In genomic region chr2:218284106-218284811, GRCh38 we compare ENCODE assay signal across 8 cellular contexts. TPM values are rescaled to one million over a fixed set of nuclear protein-coding genes. Genes with fewer than 3 reads are reported as not detected.
DNase-seq lines count a peak whose midpoint lies in the region; ATAC-seq lines count a peak whose summit lies in the region.

No MANE protein-coding gene starts in this region.

- H3K36me3 Mint-ChIP-seq in activated naive CD4-positive, alpha-beta T cell treated with anti-CD3 and anti-CD28 coated beads for 36 hours (ENCODE audit: low read depth): peaks cover 17% of the 10 kb centered on the region
- peaks cover 0 to 19% (median 3%) of the 10 kb centered on the region in 3 donors for H3K36me3 Mint-ChIP-seq in immature natural killer cell

- peak; percentile 6 for DNase-seq in 8988T
- peak; percentile 43 for DNase-seq in NCI-H226
- DNase-seq in activated naive CD4-positive, alpha-beta T cell treated with anti-CD3 and anti-CD28 coated beads for 36 hours: peak; percentile 73
- DNase-seq in immature natural killer cell: peak; percentile 76 to 79 (median 77)
- peak; percentile 45 to 56 for DNase-seq in stimulated activated CD8-positive, alpha-beta memory T cell treated with anti-CD3 and anti-CD28 coated beads, Interleukin-15, amount 100 ng/mL, for 4 hours (ENCODE audit: low read depth in 2 of 2)
- no peak for DNase-seq in iPS-NIHi11 (ENCODE audit: low spot score)

- H3K27me3 Mint-ChIP-seq in activated naive CD4-positive, alpha-beta T cell treated with anti-CD3 and anti-CD28 coated beads for 36 hours (ENCODE audit: low read depth): no peaks in the 10 kb centered on the region
- peaks cover 21 to 26% (median 24%) of the 10 kb centered on the region in 3 donors for H3K27me3 Mint-ChIP-seq in immature natural killer cell (ENCODE audit: low read depth in 3 of 3)

- no peaks in the 10 kb centered on the region for H3K9me3 Mint-ChIP-seq in activated naive CD4-positive, alpha-beta T cell treated with anti-CD3 and anti-CD28 coated beads for 36 hours
- no peaks in the 10 kb centered on the region for H3K9me3 Mint-ChIP-seq in immature natural killer cell

- peak overlapping the region; percentile 72 for H3K27ac Mint-ChIP-seq in activated naive CD4-positive, alpha-beta T cell treated with anti-CD3 and anti-CD28 coated beads for 36 hours
- peak overlapping the region; percentile 99 to 100 (median 100) for H3K27ac Mint-ChIP-seq in immature natural killer cell

- peak overlapping the region; percentile 21 for H3K4me3 Mint-ChIP-seq in activated naive CD4-positive, alpha-beta T cell treated with anti-CD3 and anti-CD28 coated beads for 36 hours
- H3K4me3 Mint-ChIP-seq in immature natural killer cell: peak overlapping the region; percentile 79 to 92 (median 87)

- peak; percentile 38 for ATAC-seq in GM21367 (IDR thresholded peaks at IDR 0.05; ENCODE audit: unreplicated experiment)
- ATAC-seq in GM18502 (IDR thresholded peaks at IDR 0.05; ENCODE audit: poor library complexity, unreplicated experiment): no peak

- CTCF ChIA-PET in activated naive CD4-positive, alpha-beta T cell treated with anti-CD3 and anti-CD28 coated beads for 36 hours (lab: Charles Lee): interaction anchor here (0.6 to 12.5 kb wide), 4 partner anchors 11 to 153 kb away, joined by 3 to 214 read pairs (median 3); partner anchors contain the start of genes AAMP and PNKD

- peaks cover 62% of the 10 kb centered on the region for H3K4me1 Mint-ChIP-seq in activated naive CD4-positive, alpha-beta T cell treated with anti-CD3 and anti-CD28 coated beads for 36 hours (ENCODE audit: low read depth)
- H3K4me1 Mint-ChIP-seq in immature natural killer cell: peaks cover 60 to 73% of the 10 kb centered on the region in 2 donors

- intact Hi-C loops in activated naive CD4-positive, alpha-beta T cell treated with anti-CD3 and anti-CD28 coated beads for 36 hours (cut with micrococcal nuclease): loop anchor here (10.0 kb wide), 1 partner anchor 971 kb away; the partner anchor contains the start of genes TUBA4A and TUBA4B

RNA-seq across cellular contexts. Expression of gene TMBIM1, which starts 8.0 kb away (rescaled TPM):
- total RNA-seq in activated naive CD4-positive, alpha-beta T cell treated with anti-CD3 and anti-CD28 coated beads for 36 hours: 10 to 100 TPM; 43.1 to 43.4 TPM
- polyA plus RNA-seq in immature natural killer cell: 100 to 1,000 TPM; 119 to 268 (median 155) TPM

RNA-seq across cellular contexts. Expression of gene PNKD, which starts 13.9 kb away (rescaled TPM):
- total RNA-seq in activated naive CD4-positive, alpha-beta T cell treated with anti-CD3 and anti-CD28 coated beads for 36 hours: 10 to 100 TPM; 20.4 to 21.4 TPM
- 100 to 1,000 TPM in 1 of 3 donors, 10 to 100 TPM in 2; 96.3 to 145 (median 98.9) TPM for polyA plus RNA-seq in immature natural killer cell

RNA-seq across cellular contexts. Expression of gene AAMP, which starts 14.3 kb away (rescaled TPM):
- total RNA-seq in activated naive CD4-positive, alpha-beta T cell treated with anti-CD3 and anti-CD28 coated beads for 36 hours: 10 to 100 TPM; 58.7 to 59.4 TPM
- polyA plus RNA-seq in immature natural killer cell: 100 to 1,000 TPM in 2 of 3 donors, 10 to 100 TPM in 1; 71.8 to 158 (median 101) TPM

RNA-seq across cellular contexts. Expression of gene GPBAR1, which starts 23.4 kb away (rescaled TPM):
- total RNA-seq in activated naive CD4-positive, alpha-beta T cell treated with anti-CD3 and anti-CD28 coated beads for 36 hours: under 1 TPM in 1 of 2 experiments, not detected in 1; 0.10 TPM
- 1 to 10 TPM in 1 of 3 donors, under 1 TPM in 2; 0.19 to 2.9 (median 0.22) TPM for polyA plus RNA-seq in immature natural killer cell
